ENCODE assay signal across 14 cellular contexts in the genomic region with DNA sequence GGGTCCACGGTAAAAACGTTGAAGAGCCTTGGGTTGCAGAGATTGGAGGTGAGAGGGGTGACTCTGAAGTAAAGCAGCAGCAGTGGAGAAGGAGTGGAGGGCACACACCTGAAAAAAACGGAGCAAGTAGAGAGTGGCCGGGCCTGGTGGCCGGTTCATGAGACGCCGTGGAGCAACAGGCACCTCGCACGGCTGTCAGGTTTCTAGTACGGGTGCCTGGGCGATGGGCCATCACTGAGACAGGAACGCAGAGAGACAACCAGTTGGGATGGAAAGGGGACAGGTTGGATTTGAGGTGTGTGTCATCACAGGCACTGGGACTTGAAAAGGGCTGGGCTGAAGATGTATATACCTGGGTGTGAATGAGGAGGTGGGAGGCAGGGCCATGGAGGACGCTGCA.
DNase-seq lines count a peak whose midpoint lies in the region; ATAC-seq and TF ChIP-seq lines count a peak whose summit lies in the region.
"Had no signal": no experiment of that assay in that cellular context is flagged by ENCODE, and none has a peak within 500 bp of the region (broad histone marks: within the 10 kb centered on the region; RNA-seq: fewer than 3 reads in every experiment).

No MANE protein-coding gene starts in this region.

- H3K27ac Mint-ChIP-seq in H9, result peak overlapping the region; percentile 12 to 68 (median 16); a peak in 4 of 7 replicates
- H3K27ac Mint-ChIP-seq in mesothelial cell of epicardium, result no peak overlapping the region

- no peak overlapping the region for H2BK20ac ChIP-seq in H9 (ENCODE audit: low read depth, low read length, poor library complexity, severe bottlenecking)

- H4K20me1 ChIP-seq in H9 (ENCODE audit: control insufficient read depth, insufficient read depth, insufficient read length) (no peaks in the 10 kb centered on the region), PC-3 (ENCODE audit: low read length) (no peaks in the 10 kb centered on the region)

- POLR2A ChIA-PET in PC-3 (lab: Charles Lee; ENCODE audit: unreplicated experiment), result no interaction called here

- H3T11ph ChIP-seq in H9 (ENCODE audit: low read length), result no peak overlapping the region

- H3K23me2 ChIP-seq in H9 (ENCODE audit: insufficient read length, low read depth, low read length, poor library complexity, severe bottlenecking), result no peaks in the 10 kb centered on the region

- H3K79me2 ChIP-seq in H9 (ENCODE audit: insufficient read depth, low read length) (no peaks in the 10 kb centered on the region), PC-3 (ENCODE audit: low read length) (no peaks in the 10 kb centered on the region)

- H3K14ac ChIP-seq in H9 (ENCODE audit: insufficient read depth, low read length) (no peak overlapping the region), mesenchymal stem cell (ENCODE audit: low read length in 2 of 2) (no peak overlapping the region)

- no peaks in the 10 kb centered on the region for H3K4me1 ChIP-seq in H9 (ENCODE audit: insufficient read depth, low read length)
- no peaks in the 10 kb centered on the region for H3K4me1 ChIP-seq in PC-3 (ENCODE audit: insufficient read depth, low read length)
- peaks cover 20% of the 10 kb centered on the region for H3K4me1 ChIP-seq in mesenchymal stem cell (ENCODE audit: control insufficient read depth, insufficient read depth, low read depth, low read length)

- H3K4ac ChIP-seq in H9 (ENCODE audit: low read depth, low read length) (no peak overlapping the region), mesenchymal stem cell (ENCODE audit: low read depth in 1 of 2, low read length in 2 of 2) (no peak overlapping the region)

- H3F3A ChIP-seq in PC-3 (ENCODE audit: low read length, unreplicated experiment), result no peaks in the 10 kb centered on the region

- CTCF ChIA-PET in PC-3 (lab: Charles Lee), result no interaction called here

- H3K36me3 ChIP-seq in PC-3 (ENCODE audit: low read depth, low read length) (peaks cover 16% of the 10 kb centered on the region; the same call in 1 of the 2 replicates), mesenchymal stem cell (ENCODE audit: control insufficient read depth in 1 of 2, insufficient read depth in 2 of 2, low read depth in 1 of 2, low read length in 2 of 2) (peaks cover 44 to 96% of the 10 kb centered on the region in 2 experiments)
- H3K36me3 ChIP-seq: BE2C had no signal

- H3K4me2 ChIP-seq in H9 (ENCODE audit: insufficient read depth, insufficient read length, low read length) (no peak overlapping the region), PC-3 (ENCODE audit: low read length) (no peak overlapping the region), mesenchymal stem cell (ENCODE audit: low read length, poor library complexity, severe bottlenecking) (no peak overlapping the region)
- H3K4me2 ChIP-seq: A549 had no signal

- BruUV-seq in PC-3 (replicated peaks; lab: Mats Ljungman, UMichigan), result TSS peak; percentile 7

- DNase-seq in H9, result no peak
- no peak for DNase-seq in PC-3
- no peak for DNase-seq in mesenchymal stem cell
- DNase-seq in mesothelial cell of epicardium (ENCODE audit: low spot score in 2 of 2, unreplicated experiment in 2 of 2), result no peak
- DNase-seq: BE2C; CD4-positive, alpha-beta memory T cell; DMS153; DMS79 treated with DMSO at 0.1 percent for 48 hours; EL; GDM1 had no signal

- no peak overlapping the region for H4K5ac ChIP-seq in H9 (ENCODE audit: insufficient read length, low read depth, low read length)

- no CpG with 5 or more reads among the region's 13 CpGs for WGBS in H9 (ENCODE audit: extremely low coverage, insufficient read length, low lambda C conversion rate)
- WGBS in mesenchymal stem cell, result 97% methylated on average over 13 of the region's 13 CpGs

- intact Hi-C loops in PC-3 (cut with micrococcal nuclease), result no loop called here

- H3K9me3 ChIP-seq in H9 (ENCODE audit: control insufficient read depth, low read depth, low read length) (no peaks in the 10 kb centered on the region), PC-3 (ENCODE audit: low read length) (no peaks in the 10 kb centered on the region), mesenchymal stem cell (ENCODE audit: control insufficient read depth, low read length) (no peaks in the 10 kb centered on the region)
- H3K9me3 ChIP-seq: A549, BE2C had no signal

- H3K79me1 ChIP-seq in H9 (ENCODE audit: insufficient read depth, low read depth, low read length, poor library complexity, severe bottlenecking) (no peaks in the 10 kb centered on the region), mesenchymal stem cell (replicated peaks; ENCODE audit: low read length, poor library complexity, severe bottlenecking) (peaks cover 7% of the 10 kb centered on the region)

- H4K8ac ChIP-seq in H9 (replicated peaks; ENCODE audit: insufficient read length, low read depth, low read length) (no peak overlapping the region), mesenchymal stem cell (ENCODE audit: low read length) (no peak overlapping the region)

- no peak overlapping the region for H2BK5ac ChIP-seq in H9 (ENCODE audit: insufficient read length, low read length)
- no peak overlapping the region for H2BK5ac ChIP-seq in mesenchymal stem cell (ENCODE audit: low read depth, low read length, poor library complexity, severe bottlenecking)

- H3K18ac ChIP-seq in H9 (ENCODE audit: insufficient read length, low read depth, low read length) (no peak overlapping the region), mesenchymal stem cell (ENCODE audit: low read depth in 1 of 2, low read length in 2 of 2) (no peak overlapping the region)

- H3K9ac ChIP-seq in H9 (ENCODE audit: extremely low read depth, insufficient read length, low read length), result no peak overlapping the region
- H3K9ac ChIP-seq in PC-3 (ENCODE audit: low read length), result no peak overlapping the region
- no peak overlapping the region for H3K9ac ChIP-seq in mesenchymal stem cell (ENCODE audit: low read length)

- H3K27ac ChIP-seq in H9 (ENCODE audit: insufficient read length, low read depth, low read length) (no peak overlapping the region), PC-3 (ENCODE audit: low read length) (no peak overlapping the region), mesenchymal stem cell (ENCODE audit: low read length, poor library complexity, severe bottlenecking) (no peak overlapping the region)
- H3K27ac ChIP-seq: C4-2B had no signal

- no peaks in the 10 kb centered on the region for H3K9me3 Mint-ChIP-seq in H9
- no peaks in the 10 kb centered on the region for H3K9me3 Mint-ChIP-seq in mesothelial cell of epicardium
- H3K9me3 Mint-ChIP-seq: CD4-positive, alpha-beta memory T cell had no signal

- H3K4me1 Mint-ChIP-seq in H9 (no peaks in the 10 kb centered on the region), mesothelial cell of epicardium (peaks cover 6% of the 10 kb centered on the region)

- H2AFZ ChIP-seq in H9 (ENCODE audit: low read length), result no peak overlapping the region
- no peak overlapping the region for H2AFZ ChIP-seq in PC-3 (ENCODE audit: low read length)
- H2AFZ ChIP-seq in mesenchymal stem cell (ENCODE audit: low read depth, low read length), result no peak overlapping the region

- H3K9me2 ChIP-seq in PC-3 (replicated peaks; ENCODE audit: low read length), result no peaks in the 10 kb centered on the region

- H3K4me3 ChIP-seq in PC-3 (ENCODE audit: low read length), result no peak overlapping the region
- H3K4me3 ChIP-seq in mesenchymal stem cell (ENCODE audit: insufficient read depth in 1 of 2, low read depth in 1 of 2, low read length in 2 of 2), result no peak overlapping the region
- H3K4me3 ChIP-seq: A549 had no signal

- H3K23ac ChIP-seq in H9 (ENCODE audit: insufficient read length, low read depth, low read length) (no peak overlapping the region), mesenchymal stem cell (ENCODE audit: low read length in 2 of 2) (no peak overlapping the region)

- H2BK120ac ChIP-seq in H9 (ENCODE audit: low read depth, low read length, poor library complexity, severe bottlenecking) (no peak overlapping the region), mesenchymal stem cell (ENCODE audit: low read depth, low read length) (no peak overlapping the region)

- H3K56ac ChIP-seq in H9 (ENCODE audit: insufficient read length, low read depth, low read length), result no peak overlapping the region

- no peak for TF ChIP-seq POLR2A in GM18505 (IDR thresholded peaks at IDR 0.05; ENCODE audit: borderline replicate concordance, extremely low read depth, insufficient read depth, insufficient read length)

- H3K27me3 Mint-ChIP-seq in H9 (ENCODE audit: low read depth) (no peaks in the 10 kb centered on the region), mesothelial cell of epicardium (ENCODE audit: low read depth) (no peaks in the 10 kb centered on the region)

- no peak overlapping the region for H3K4me3 Mint-ChIP-seq in H9
- no peak overlapping the region for H3K4me3 Mint-ChIP-seq in mesothelial cell of epicardium
- H3K4me3 Mint-ChIP-seq: CD4-positive, alpha-beta memory T cell had no signal

- H3K27me3 ChIP-seq in H9 (ENCODE audit: insufficient read depth, low read length), result no peaks in the 10 kb centered on the region
- H3K27me3 ChIP-seq in PC-3 (ENCODE audit: low read length), result no peaks in the 10 kb centered on the region
- H3K27me3 ChIP-seq in mesenchymal stem cell (ENCODE audit: control insufficient read depth in 1 of 2, insufficient read depth in 1 of 2, low read length in 2 of 2), result no peaks in the 10 kb centered on the region
- H3K27me3 ChIP-seq: BE2C had no signal

- ATAC-seq in PC-3, result no peak
- no peak for ATAC-seq in GM18505 (IDR thresholded peaks at IDR 0.05; ENCODE audit: unreplicated experiment)
- ATAC-seq in GM18498 (IDR thresholded peaks at IDR 0.05; ENCODE audit: unreplicated experiment), result no peak

- no peak overlapping the region for H2BK12ac ChIP-seq in H9 (ENCODE audit: insufficient read length, low read depth, low read length)
- no peak overlapping the region for H2BK12ac ChIP-seq in mesenchymal stem cell (ENCODE audit: low read length in 2 of 2)

- H4K91ac ChIP-seq in H9 (ENCODE audit: insufficient read length, low read depth, low read length), result no peak overlapping the region
- no peak overlapping the region for H4K91ac ChIP-seq in mesenchymal stem cell (ENCODE audit: low read length)

- TF ChIP-seq CTCF in H9 (conservative IDR thresholded peaks at IDR 0.05) (no peak), PC-3 (conservative IDR thresholded peaks at IDR 0.05; ENCODE audit: low read depth, low read length) (no peak), mesothelial cell of epicardium (IDR thresholded peaks at IDR 0.05; ENCODE audit: unreplicated experiment) (no peak)

- H2BK15ac ChIP-seq in H9 (ENCODE audit: low read depth, low read length), result no peak overlapping the region
- H2BK15ac ChIP-seq in mesenchymal stem cell (ENCODE audit: low read depth, poor library complexity, severe bottlenecking), result no peak overlapping the region

- peaks cover 35 to 69% (median 67%) of the 10 kb centered on the region in 3 experiments; a peak in 6 of 7 replicates for H3K36me3 Mint-ChIP-seq in H9 (ENCODE audit: insufficient read depth in 1 of 3, low read depth in 3 of 3)
- H3K36me3 Mint-ChIP-seq in mesothelial cell of epicardium, result peaks cover 9% of the 10 kb centered on the region
- H3K36me3 Mint-ChIP-seq: CD4-positive, alpha-beta memory T cell had no signal

- H2AK5ac ChIP-seq in H9 (ENCODE audit: insufficient read length, low read length) (no peak overlapping the region), mesenchymal stem cell (ENCODE audit: low read length, severe bottlenecking) (peak overlapping the region; percentile 12)
